23 cellular contexts compared by ENCODE assay signal in genomic region chr19:33441828-33442227, GRCh38.
DNase-seq lines count a peak whose midpoint lies in the region; ATAC-seq and TF ChIP-seq lines count a peak whose summit lies in the region.
"Had no signal": no experiment of that assay in that cellular context is flagged by ENCODE, and none has a peak within 500 bp of the region (broad histone marks: within the 10 kb centered on the region; RNA-seq: fewer than 3 reads in every experiment).

No MANE protein-coding gene starts in this region.

- H3K36me3 ChIP-seq in lower lobe of right lung, result peaks cover 3% of the 10 kb centered on the region
- H3K36me3 ChIP-seq: BE2C had no signal

- no peak overlapping the region for H3K4me3 Mint-ChIP-seq in activated CD8-positive, alpha-beta memory T cell treated with anti-CD3 and anti-CD28 coated beads, Interleukin-2, amount 10 ng/mL, durations not matched to agents 7 days and 5 days
- H3K4me3 Mint-ChIP-seq in glutamatergic neuron (ENCODE audit: unreplicated experiment), result no peak overlapping the region
- no peak overlapping the region for H3K4me3 Mint-ChIP-seq in stimulated activated effector memory CD8-positive, alpha-beta T cell treated with anti-CD3 and anti-CD28 coated beads, Interleukin-12 subunit alpha, Interleukin-12 subunit beta, amount 100 ng/mL, for 72 hours
- H3K4me3 Mint-ChIP-seq: CD14-positive monocyte; CD8-positive, alpha-beta memory T cell had no signal

- no peak overlapping the region for H3K27ac ChIP-seq in lower lobe of right lung
- H3K27ac ChIP-seq: 22Rv1, SJSA1 had no signal

- no peaks in the 10 kb centered on the region for H3K9me3 Mint-ChIP-seq in activated CD8-positive, alpha-beta memory T cell treated with anti-CD3 and anti-CD28 coated beads, Interleukin-2, amount 10 ng/mL, durations not matched to agents 7 days and 5 days (ENCODE audit: low read depth)
- H3K9me3 Mint-ChIP-seq in glutamatergic neuron (ENCODE audit: unreplicated experiment), result peaks cover 13% of the 10 kb centered on the region
- no peaks in the 10 kb centered on the region for H3K9me3 Mint-ChIP-seq in stimulated activated effector memory CD8-positive, alpha-beta T cell treated with anti-CD3 and anti-CD28 coated beads, Interleukin-12 subunit alpha, Interleukin-12 subunit beta, amount 100 ng/mL, for 72 hours
- H3K9me3 Mint-ChIP-seq: CD14-positive monocyte; CD8-positive, alpha-beta memory T cell had no signal

- H3K27me3 ChIP-seq in lower lobe of right lung (ENCODE audit: low read depth), result no peaks in the 10 kb centered on the region
- H3K27me3 ChIP-seq: BE2C, SJSA1 had no signal

- intact Hi-C loops in lower lobe of right lung (cut with DNase I), result no loop called here

- peaks cover 12% of the 10 kb centered on the region for H3K4me1 Mint-ChIP-seq in activated CD8-positive, alpha-beta memory T cell treated with anti-CD3 and anti-CD28 coated beads, Interleukin-2, amount 10 ng/mL, durations not matched to agents 7 days and 5 days
- H3K4me1 Mint-ChIP-seq in glutamatergic neuron (ENCODE audit: low read depth, unreplicated experiment), result peaks cover 7% of the 10 kb centered on the region
- peaks cover 13% of the 10 kb centered on the region for H3K4me1 Mint-ChIP-seq in stimulated activated effector memory CD8-positive, alpha-beta T cell treated with anti-CD3 and anti-CD28 coated beads, Interleukin-12 subunit alpha, Interleukin-12 subunit beta, amount 100 ng/mL, for 72 hours
- H3K4me1 Mint-ChIP-seq: CD14-positive monocyte had no signal

- H3K36me3 Mint-ChIP-seq in activated CD8-positive, alpha-beta memory T cell treated with anti-CD3 and anti-CD28 coated beads, Interleukin-2, amount 10 ng/mL, durations not matched to agents 7 days and 5 days, result no peaks in the 10 kb centered on the region
- H3K36me3 Mint-ChIP-seq in glutamatergic neuron (ENCODE audit: unreplicated experiment), result peaks cover 4% of the 10 kb centered on the region
- H3K36me3 Mint-ChIP-seq in stimulated activated effector memory CD8-positive, alpha-beta T cell treated with anti-CD3 and anti-CD28 coated beads, Interleukin-12 subunit alpha, Interleukin-12 subunit beta, amount 100 ng/mL, for 72 hours, result no peaks in the 10 kb centered on the region

- no peak for DNase-seq in activated CD8-positive, alpha-beta memory T cell treated with anti-CD3 and anti-CD28 coated beads, Interleukin-2, amount 10 ng/mL, durations not matched to agents 7 days and 5 days
- DNase-seq in activated CD8-positive, alpha-beta memory T cell treated with anti-CD3 and anti-CD28 coated beads, Interleukin-2, amount 50 U/mL, for 4 hours, result no peak
- DNase-seq in glutamatergic neuron (no peak), lower lobe of right lung (peak; percentile 3), amygdala (lab: John Stamatoyannopoulos, UW) (no peak)
- DNase-seq in stimulated activated effector memory CD8-positive, alpha-beta T cell treated with anti-CD3 and anti-CD28 coated beads, Interleukin-12 subunit alpha, Interleukin-12 subunit beta, amount 100 ng/mL, for 72 hours (ENCODE audit: low spot score in 2 of 2), result no peak
- DNase-seq: ACHN, BE2C, Calu3, DND-41, Karpas-422, NCI-H1092 treated with DMSO at 0.1 percent for 48 hours, NCI-H146, NCI-H1930, NCI-H2107, NCI-H524, NCI-H774, PC-3 had no signal

- no peak overlapping the region for H3K4me3 ChIP-seq in lower lobe of right lung
- H3K4me3 ChIP-seq: SJSA1 had no signal

- H3K4me1 ChIP-seq in lower lobe of right lung, result no peaks in the 10 kb centered on the region
- H3K4me1 ChIP-seq: SJSA1 had no signal

- H3K27me3 Mint-ChIP-seq in activated CD8-positive, alpha-beta memory T cell treated with anti-CD3 and anti-CD28 coated beads, Interleukin-2, amount 10 ng/mL, durations not matched to agents 7 days and 5 days, result no peaks in the 10 kb centered on the region
- H3K27me3 Mint-ChIP-seq in glutamatergic neuron (ENCODE audit: unreplicated experiment), result peaks cover 5% of the 10 kb centered on the region
- H3K27me3 Mint-ChIP-seq: CD8-positive, alpha-beta memory T cell had no signal

- H3K9me3 ChIP-seq in lower lobe of right lung, result no peaks in the 10 kb centered on the region
- H3K9me3 ChIP-seq: BE2C, SJSA1 had no signal

- TF ChIP-seq CTCF in glutamatergic neuron (IDR thresholded peaks at IDR 0.05; ENCODE audit: partially characterized antibody, unreplicated experiment) (no peak), lower lobe of right lung (IDR thresholded peaks at IDR 0.05) (no peak)

- CTCF ChIA-PET in activated CD8-positive, alpha-beta memory T cell treated with anti-CD3 and anti-CD28 coated beads, Interleukin-2, amount 10 ng/mL, durations not matched to agents 7 days and 5 days (lab: Charles Lee), result no interaction called here

- no peak for ATAC-seq in activated CD8-positive, alpha-beta memory T cell treated with anti-CD3 and anti-CD28 coated beads, Interleukin-2, amount 10 ng/mL, durations not matched to agents 7 days and 5 days
- ATAC-seq in lower lobe of right lung, result no peak
- ATAC-seq in stimulated activated effector memory CD8-positive, alpha-beta T cell treated with anti-CD3 and anti-CD28 coated beads, Interleukin-12 subunit alpha, Interleukin-12 subunit beta, amount 100 ng/mL, for 72 hours, result no peak
- ATAC-seq in HG02885 (IDR thresholded peaks at IDR 0.05; ENCODE audit: poor library complexity, unreplicated experiment), result no peak
- ATAC-seq: PC-3 had no signal

- H3K27ac Mint-ChIP-seq in activated CD8-positive, alpha-beta memory T cell treated with anti-CD3 and anti-CD28 coated beads, Interleukin-2, amount 10 ng/mL, durations not matched to agents 7 days and 5 days, result peak overlapping the region; percentile 34
- peak overlapping the region; percentile 17 for H3K27ac Mint-ChIP-seq in glutamatergic neuron (ENCODE audit: unreplicated experiment)
- H3K27ac Mint-ChIP-seq in stimulated activated effector memory CD8-positive, alpha-beta T cell treated with anti-CD3 and anti-CD28 coated beads, Interleukin-12 subunit alpha, Interleukin-12 subunit beta, amount 100 ng/mL, for 72 hours, result peak overlapping the region; percentile 20
- H3K27ac Mint-ChIP-seq: CD14-positive monocyte had no signal
